8 cellular contexts compared by ENCODE assay signal in the genomic region with DNA sequence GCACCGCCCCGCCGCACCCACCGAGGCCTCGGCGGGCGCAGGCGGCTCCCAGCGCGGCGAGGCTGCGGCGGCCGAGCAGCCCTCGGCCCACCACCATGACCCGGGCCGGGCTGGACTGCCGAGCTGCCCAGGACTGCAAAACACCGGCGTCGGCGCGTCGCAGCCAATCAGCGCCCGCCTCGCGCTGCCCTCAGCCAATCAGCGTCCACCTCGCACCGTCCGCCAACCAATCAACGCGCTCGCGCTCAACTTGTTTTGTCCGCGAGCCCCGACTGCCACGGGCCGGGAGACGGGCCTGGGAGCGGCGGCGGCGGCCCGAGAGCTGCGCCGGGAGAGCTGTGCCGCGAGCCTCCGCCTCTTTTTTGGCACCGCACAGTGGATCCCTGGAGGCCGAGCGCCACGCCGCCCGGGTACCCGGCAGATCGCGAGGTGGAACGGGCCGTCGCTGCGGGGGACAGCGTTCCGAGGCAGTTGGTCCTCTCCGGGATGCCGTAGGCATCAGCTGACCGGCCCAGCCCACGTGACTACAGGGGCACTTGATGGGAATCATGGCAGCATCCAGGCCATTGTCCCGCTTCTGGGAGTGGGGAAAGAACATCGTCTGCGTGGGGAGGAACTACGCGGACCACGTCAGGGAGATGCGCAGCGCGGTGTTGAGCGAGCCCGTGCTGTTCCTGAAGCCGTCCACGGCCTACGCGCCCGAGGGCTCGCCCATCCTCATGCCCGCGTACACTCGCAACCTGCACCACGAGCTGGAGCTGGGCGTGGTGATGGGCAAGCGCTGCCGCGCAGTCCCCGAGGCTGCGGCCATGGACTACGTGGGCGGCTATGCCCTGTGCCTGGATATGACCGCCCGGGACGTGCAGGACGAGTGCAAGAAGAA. TPM values are rescaled to one million over a fixed set of nuclear protein-coding genes. Genes with fewer than 3 reads are reported as not detected.
A peak's percentile ranks its signal among the peaks of the same experiment; 100 is the strongest.
DNase-seq lines count a peak whose midpoint lies in the region; ATAC-seq and TF ChIP-seq lines count a peak whose summit lies in the region.

Gene FAHD1 (plus strand): TSS at position 516 of the 883 bp plus-strand sequence. CDS start 33 bp downstream, at position 549.
Gene HAGH (minus strand): TSS at position 135 of the 883 bp plus-strand sequence. CDS start 38 bp downstream, at position 97.

- peak; percentile 84 to 85 for ATAC-seq in CD4-positive, CD25-positive, alpha-beta regulatory T cell (ENCODE audit: low read depth in 2 of 2)
- ATAC-seq in GM19452 (IDR thresholded peaks at IDR 0.05; ENCODE audit: unreplicated experiment) (peak; percentile 84), HG03575 (IDR thresholded peaks at IDR 0.05; ENCODE audit: extremely low read depth, insufficient number of reproducible peaks, low FRiP score, unreplicated experiment) (peak; percentile 59), right lobe of liver (peak; percentile 69 to 80 (median 71))

- no peak for TF ChIP-seq CTCF in right lobe of liver (IDR thresholded peaks at IDR 0.05)

- H3K36me3 ChIP-seq in CD4-positive, CD25-positive, alpha-beta regulatory T cell (ENCODE audit: control insufficient read depth, insufficient read depth, low read length), result peaks cover 10% of the 10 kb centered on the region
- peaks cover 0 to 11% (median 6%) of the 10 kb centered on the region in 4 donors for H3K36me3 ChIP-seq in right lobe of liver

- H3K36me3 Mint-ChIP-seq in CD4-positive, CD25-positive, alpha-beta regulatory T cell, result peaks cover 6% of the 10 kb centered on the region

- intact Hi-C loops in right lobe of liver (cut with DNase I), result no loop called here

- WGBS in right lobe of liver (ENCODE audit: insufficient coverage, low coverage, low lambda C conversion rate, missing lambda C conversion rate), result no CpG with 5 or more reads among the region's 104 CpGs

- peak within 1 kb of the TSS; percentile 76 for H3K27ac ChIP-seq in CD4-positive, CD25-positive, alpha-beta regulatory T cell (ENCODE audit: insufficient read depth, low read length, poor library complexity, severe bottlenecking)
- peak within 1 kb of the TSS; percentile 67 to 86 (median 80) for H3K27ac ChIP-seq in right lobe of liver

- TF ChIP-seq POLR2A in right lobe of liver (IDR thresholded peaks at IDR 0.05), result peak; percentile 26

- no peaks in the 10 kb centered on the region for H3K9me3 ChIP-seq in CD4-positive, CD25-positive, alpha-beta regulatory T cell (ENCODE audit: control insufficient read depth in 2 of 2, low read length in 2 of 2)
- no peaks in the 10 kb centered on the region for H3K9me3 ChIP-seq in right lobe of liver

- peak within 1 kb of the TSS; percentile 71 to 94 (median 91) for H3K27ac Mint-ChIP-seq in CD4-positive, CD25-positive, alpha-beta regulatory T cell

- H3K27me3 Mint-ChIP-seq in CD4-positive, CD25-positive, alpha-beta regulatory T cell, result no peaks in the 10 kb centered on the region

- H3K4me1 Mint-ChIP-seq in CD4-positive, CD25-positive, alpha-beta regulatory T cell, result peaks cover 18 to 49% (median 35%) of the 10 kb centered on the region in 4 donors

- DNase-seq in CD4-positive, CD25-positive, alpha-beta regulatory T cell, result peak; percentile 85 to 95 (median 93)
- peak; percentile 95 for DNase-seq in NCI-H82 (lab: John Stamatoyannopoulos, UW)
- DNase-seq in activated CD4-positive, alpha-beta T cell treated with anti-CD3 and anti-CD28 coated beads, Interleukin-2, amount 50 U/mL, for 48 hours, result peak; percentile 89 to 92
- peak; percentile 98 for DNase-seq in dermis blood vessel endothelial cell
- peak; percentile 93 to 95 (median 95) for DNase-seq in right lobe of liver
- peak; percentile 91 for DNase-seq in stimulated activated CD4-positive, alpha-beta T cell treated with anti-CD3 and anti-CD28 coated beads, Interleukin-4, amount 100 ng/mL, for 24 hours

- H3K27me3 ChIP-seq in CD4-positive, CD25-positive, alpha-beta regulatory T cell (ENCODE audit: control insufficient read depth, insufficient read depth, low read length), result no peaks in the 10 kb centered on the region
- no peaks in the 10 kb centered on the region for H3K27me3 ChIP-seq in right lobe of liver

- peak within 1 kb of the TSS; percentile 82 for H3K4me3 ChIP-seq in CD4-positive, CD25-positive, alpha-beta regulatory T cell (ENCODE audit: low read depth, low read length)
- peak within 1 kb of the TSS; percentile 96 to 99 (median 98) for H3K4me3 ChIP-seq in right lobe of liver

- H3K4me3 Mint-ChIP-seq in CD4-positive, CD25-positive, alpha-beta regulatory T cell, result peak within 1 kb of the TSS; percentile 88 to 95 (median 93)

- peaks cover 46% of the 10 kb centered on the region for H3K4me1 ChIP-seq in CD4-positive, CD25-positive, alpha-beta regulatory T cell (ENCODE audit: control insufficient read depth, insufficient read depth, low read length, poor library complexity, severe bottlenecking)
- peaks cover 0 to 66% (median 14%) of the 10 kb centered on the region in 4 donors for H3K4me1 ChIP-seq in right lobe of liver

- no peaks in the 10 kb centered on the region for H3K9me3 Mint-ChIP-seq in CD4-positive, CD25-positive, alpha-beta regulatory T cell

RNA-seq across cellular contexts. Expression of gene FAHD1, which starts in this region (rescaled TPM):
- 4.5 TPM for total RNA-seq in CD4-positive, CD25-positive, alpha-beta regulatory T cell
- polyA plus RNA-seq in CD4-positive, CD25-positive, alpha-beta regulatory T cell, result 10 to 100 TPM; 16.3 to 25.8 (median 22.4) TPM
- total RNA-seq in dermis blood vessel endothelial cell (79.7 and 82.4 TPM in 2 replicates), right lobe of liver (10 to 100 TPM; 25.5 to 96.5 (median 36.0) TPM)

RNA-seq across cellular contexts. Expression of gene HAGH, which starts in this region (rescaled TPM):
- total RNA-seq in CD4-positive, CD25-positive, alpha-beta regulatory T cell, result 36.1 TPM
- 10 to 100 TPM; 42.1 to 69.1 (median 48.9) TPM for polyA plus RNA-seq in CD4-positive, CD25-positive, alpha-beta regulatory T cell
- 76.5 and 89.2 TPM in 2 replicates for total RNA-seq in dermis blood vessel endothelial cell
- 100 to 1,000 TPM in 4 of 6 experiments, 10 to 100 TPM in 2; 77.9 to 161 (median 143) TPM for total RNA-seq in right lobe of liver

Comparison
In these comparisons a context has a peak if more than half of its experiments do, and no peak if none do; other contexts are left out.
1. Peak in every context shown above with its lines: DNase-seq, ATAC-seq, H3K4me3 ChIP-seq and H3K27ac ChIP-seq.